Comparison of ENCODE assay signal across 17 cellular contexts in the genomic region with DNA sequence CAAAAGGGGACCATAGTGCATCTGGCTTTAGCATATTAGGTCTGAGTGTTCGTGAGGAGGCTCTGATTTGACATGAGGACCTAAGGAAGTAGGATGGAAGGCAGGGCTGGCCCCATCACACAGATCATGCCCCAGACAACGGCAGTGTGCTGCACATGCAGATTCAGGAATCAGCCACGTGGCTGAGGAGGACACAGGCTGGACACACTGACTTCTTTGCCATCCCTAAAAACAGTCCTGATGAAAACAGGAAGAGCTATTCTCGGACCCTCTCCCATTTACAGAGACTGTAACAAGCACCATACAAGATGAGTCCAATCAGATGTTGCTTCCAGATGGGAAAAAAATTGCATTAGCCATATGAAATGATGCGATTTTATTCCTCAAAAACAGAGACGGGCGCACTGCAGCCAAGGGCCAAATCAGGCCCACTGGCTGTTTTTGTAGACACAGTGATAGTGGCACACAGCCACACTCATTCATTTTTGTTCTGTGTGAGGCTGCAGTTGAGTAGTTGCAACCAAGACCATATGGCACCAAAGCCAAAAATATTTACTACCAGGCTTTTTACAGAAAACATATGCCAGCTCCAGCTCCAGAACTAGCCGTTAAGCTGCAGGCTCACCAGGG.
"Had no signal": no experiment of that assay in that cellular context is flagged by ENCODE, and none has a peak within 500 bp of the region (broad histone marks: within the 10 kb centered on the region; RNA-seq: fewer than 3 reads in every experiment).

No MANE protein-coding gene starts in this region.

- H3K4me3 ChIP-seq: pancreas, tibial nerve, vagina had no signal

- FAIRE-seq: frontal cortex, islet of Langerhans, pancreas, TTC549 had no signal

- H3K27me3 ChIP-seq: pancreas, tibial nerve, vagina had no signal

- DNase-seq: activated CD4-positive, alpha-beta T cell treated with anti-CD3 and anti-CD28 coated beads for 48 hours; activated CD8-positive, alpha-beta T cell treated with anti-CD3 and anti-CD28 coated beads for 36 hours; activated effector memory CD4-positive, alpha-beta T cell treated with Interleukin-2 at 50 U/mL for 16 hours; activated T-cell treated with anti-CD3 and anti-CD28 coated beads, Interleukin-2, amount 50 U/mL, for 4 hours; amniotic stem cell; effector memory CD8-positive, alpha-beta T cell; mammary epithelial cell; naive thymus-derived CD4-positive, alpha-beta T cell; pancreas; stimulated activated CD4-positive, alpha-beta T cell treated with anti-CD3 and anti-CD28 coated beads, Interleukin-2, amount 100 ng/mL, for 24 hours had no signal

- H3K27ac ChIP-seq: pancreas, tibial nerve, vagina had no signal

- H3K4me1 ChIP-seq: pancreas, tibial nerve, vagina had no signal

- ATAC-seq: activated CD8-positive, alpha-beta T cell treated with anti-CD3 and anti-CD28 coated beads for 36 hours; activated T-cell treated with anti-CD3 and anti-CD28 coated beads, Interleukin-2, amount 50 U/mL, for 4 hours; effector memory CD8-positive, alpha-beta T cell; naive thymus-derived CD4-positive, alpha-beta T cell; pancreas; stimulated activated effector memory CD8-positive, alpha-beta T cell treated with anti-CD3 and anti-CD28 coated beads, Interleukin-12 subunit alpha, Interleukin-12 subunit beta, amount 100 ng/mL, for 72 hours; WTC11 had no signal

- H3K9me3 ChIP-seq: pancreas, tibial nerve, vagina had no signal
